18 cellular contexts compared by ENCODE assay signal in the genomic region with DNA sequence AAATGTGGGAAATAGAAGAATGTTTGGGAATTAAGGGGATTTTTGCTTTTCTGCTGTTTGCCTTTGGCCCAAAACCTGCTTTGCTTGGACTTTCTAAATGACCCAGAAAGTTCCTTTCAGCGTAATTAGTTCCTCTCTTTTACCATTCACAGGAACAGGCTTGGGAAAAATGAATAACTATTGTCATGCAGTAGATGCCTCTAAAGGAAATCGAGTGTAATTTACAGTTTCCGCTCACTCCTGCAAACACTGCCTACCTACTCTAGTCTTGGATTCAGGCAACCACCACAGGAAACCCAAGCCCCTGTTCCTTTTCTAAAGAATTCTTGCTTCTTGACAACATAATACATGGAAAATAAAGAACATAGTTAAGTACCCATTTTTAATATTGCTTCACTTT. TPM values are rescaled to one million over a fixed set of nuclear protein-coding genes. Genes with fewer than 3 reads are reported as not detected.
"Had no signal": no experiment of that assay in that cellular context is flagged by ENCODE, and none has a peak within 500 bp of the region (broad histone marks: within the 10 kb centered on the region; RNA-seq: fewer than 3 reads in every experiment).

No MANE protein-coding gene starts in this region.

- H3K4me1 ChIP-seq: esophagus squamous epithelium had no signal

- H3K27ac ChIP-seq: esophagus squamous epithelium, tibial artery, vagina had no signal

- H3K9me3 ChIP-seq: esophagus squamous epithelium, tibial artery, vagina had no signal

- H3K4me2 ChIP-seq: smooth muscle cell had no signal

- H3K4me3 ChIP-seq: esophagus squamous epithelium, smooth muscle cell, tibial artery, vagina had no signal

- DNase-seq: activated CD4-positive, alpha-beta T cell treated with anti-CD3 and anti-CD28 coated beads for 1 hour; activated CD4-positive, alpha-beta T cell treated with anti-CD3 and anti-CD28 coated beads, Interleukin-2, amount 50 U/mL, for 48 hours; activated CD8-positive, alpha-beta memory T cell treated with anti-CD3 and anti-CD28 coated beads, Interleukin-2, amount 10 ng/mL, durations not matched to agents 7 days and 5 days; activated effector memory CD4-positive, alpha-beta T cell treated with Interleukin-2 at 50 U/mL for 16 hours; activated T-cell treated with anti-CD3 and anti-CD28 coated beads, Interleukin-2, amount 50 U/mL, for 24 hours; amniotic stem cell; esophagus squamous epithelium; foreskin fibroblast; head of caudate nucleus; midbrain; right cardiac atrium; tibial artery had no signal

- ATAC-seq: activated CD8-positive, alpha-beta memory T cell treated with anti-CD3 and anti-CD28 coated beads, Interleukin-2, amount 10 ng/mL, durations not matched to agents 7 days and 5 days; activated naive CD4-positive, alpha-beta T cell treated with anti-CD3 and anti-CD28 coated beads, Interleukin-2, amount 50 U/mL, for 72 hours; right cardiac atrium; stimulated activated effector memory CD8-positive, alpha-beta T cell treated with anti-CD3 and anti-CD28 coated beads, Interleukin-12 subunit alpha, Interleukin-12 subunit beta, amount 100 ng/mL, for 72 hours had no signal

- H3K27me3 ChIP-seq: esophagus squamous epithelium, tibial artery, vagina had no signal

- H3K36me3 ChIP-seq: esophagus squamous epithelium, tibial artery, vagina had no signal

- FAIRE-seq: endometrium had no signal

RNA-seq across cellular contexts. Expression of a gene that starts 25.0 kb away (rescaled TPM):
- total RNA-seq: activated CD8-positive, alpha-beta memory T cell treated with anti-CD3 and anti-CD28 coated beads, Interleukin-2, amount 10 ng/mL, durations not matched to agents 7 days and 5 days; right cardiac atrium; T-helper 2 cell treated with Interferon-gamma antibody and Interleukin-4, amounts not matched to agents 100 ng/mL and 5 ng/mL, for 36 hours had no signal
- polyA plus RNA-seq: right cardiac atrium had no signal
